In the genomic region with DNA sequence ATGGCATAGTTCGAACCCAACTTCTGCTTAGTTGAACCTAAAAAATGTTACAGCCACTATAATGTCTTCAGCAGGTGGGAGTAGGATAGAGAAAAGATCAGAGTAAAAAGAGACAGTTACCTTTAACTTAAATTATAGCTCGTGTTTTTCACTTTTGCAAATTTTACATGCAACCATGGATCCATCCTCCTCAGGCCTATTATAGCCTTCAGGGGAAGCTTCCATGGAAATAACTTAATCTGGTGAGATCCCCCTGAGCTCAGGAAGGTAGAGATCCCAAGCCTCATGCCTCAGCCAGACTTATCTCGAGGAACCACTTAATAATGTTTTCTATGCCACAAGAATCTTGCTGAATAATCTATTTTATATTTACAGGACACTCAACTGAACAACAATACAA, we compare ENCODE assay signal across 36 cellular contexts.
"Had no signal": no experiment of that assay in that cellular context is flagged by ENCODE, and none has a peak within 500 bp of the region (broad histone marks: within the 10 kb centered on the region; RNA-seq: fewer than 3 reads in every experiment).

No MANE protein-coding gene starts in this region.

- H3K9me3 ChIP-seq: adrenal gland, body of pancreas, breast epithelium had no signal

- H3K4me3 ChIP-seq: adrenal gland, body of pancreas, breast epithelium had no signal

- H3K27me3 ChIP-seq: adrenal gland, body of pancreas, brain microvascular endothelial cell, breast epithelium had no signal

- H3K9me3 Mint-ChIP-seq: activated B cell treated with CpG ODN at 0.5 μM for 24 hours; activated CD4-positive, alpha-beta memory T cell treated with anti-CD3 and anti-CD28 coated beads for 36 hours; activated CD8-positive, alpha-beta T cell treated with anti-CD3 and anti-CD28 coated beads for 36 hours; activated naive CD4-positive, alpha-beta T cell treated with anti-CD3 and anti-CD28 coated beads for 36 hours; activated naive CD4-positive, alpha-beta T cell treated with anti-CD3 and anti-CD28 coated beads, Interleukin-2, amount 50 U/mL, for 72 hours; activated naive CD8-positive, alpha-beta T cell treated with anti-CD3 and anti-CD28 coated beads for 36 hours; activated T-cell treated with anti-CD3 and anti-CD28 coated beads, Interleukin-2, amount 50 U/mL, for 4 hours; activated T-cell treated with anti-CD3 and anti-CD28 coated beads, Interleukin-2, amount 50 U/mL, for 72 hours; activated T-helper 1 cell treated with anti-CD3 and anti-CD28 coated beads, Interleukin-12 subunit alpha, Interleukin-12 subunit beta, Interleukin-2, Interleukin-4 antibody, amounts not matched to agents 30 ng/mL and 10 ng/mL and 1 ng/mL, durations not matched to agents 14 hours and 24 hours and 36 hours; activated T-helper 17 cell treated with anti-CD3 and anti-CD28 coated beads, Interleukin-2, amount 50 U/mL, for 72 hours; T-helper 1 cell treated with Interleukin-12 subunit alpha and Interleukin-12 subunit beta and Interleukin-4 antibody, amounts not matched to agents 30 μg/mL and 1 μg/mL, for 36 hours; T-helper 2 cell treated with Interferon-gamma antibody and Interleukin-4, amounts not matched to agents 5 μg/mL and 100 μg/mL, for 36 hours had no signal

- H3K4me3 Mint-ChIP-seq: activated B cell treated with CpG ODN at 0.5 μM for 24 hours; activated CD4-positive, alpha-beta memory T cell treated with anti-CD3 and anti-CD28 coated beads for 36 hours; activated CD8-positive, alpha-beta T cell treated with anti-CD3 and anti-CD28 coated beads for 36 hours; activated naive CD4-positive, alpha-beta T cell treated with anti-CD3 and anti-CD28 coated beads for 36 hours; activated naive CD8-positive, alpha-beta T cell treated with anti-CD3 and anti-CD28 coated beads for 36 hours; activated T-cell treated with anti-CD3 and anti-CD28 coated beads, Interleukin-2, amount 50 U/mL, for 4 hours; activated T-cell treated with anti-CD3 and anti-CD28 coated beads, Interleukin-2, amount 50 U/mL, for 72 hours; activated T-helper 1 cell treated with anti-CD3 and anti-CD28 coated beads, Interleukin-12 subunit alpha, Interleukin-12 subunit beta, Interleukin-2, Interleukin-4 antibody, amounts not matched to agents 30 ng/mL and 10 ng/mL and 1 ng/mL, durations not matched to agents 14 hours and 24 hours and 36 hours; activated T-helper 17 cell treated with anti-CD3 and anti-CD28 coated beads, Interleukin-2, amount 50 U/mL, for 72 hours; T-helper 1 cell treated with Interleukin-12 subunit alpha and Interleukin-12 subunit beta and Interleukin-4 antibody, amounts not matched to agents 30 μg/mL and 1 μg/mL, for 36 hours; T-helper 2 cell treated with Interferon-gamma antibody and Interleukin-4, amounts not matched to agents 5 μg/mL and 100 μg/mL, for 36 hours had no signal

- H3K4me1 ChIP-seq: adrenal gland, body of pancreas, breast epithelium had no signal

- H3K4me1 Mint-ChIP-seq: activated B cell treated with CpG ODN at 0.5 μM for 24 hours; activated naive CD8-positive, alpha-beta T cell treated with anti-CD3 and anti-CD28 coated beads for 36 hours; activated T-helper 17 cell treated with anti-CD3 and anti-CD28 coated beads, Interleukin-2, amount 50 U/mL, for 72 hours had no signal

- DNase-seq: activated B cell treated with CpG ODN at 0.5 μM for 24 hours; activated CD4-positive, alpha-beta memory T cell treated with anti-CD3 and anti-CD28 coated beads for 36 hours; activated CD4-positive, alpha-beta T cell treated with anti-CD3 and anti-CD28 coated beads for 48 hours; activated CD4-positive, alpha-beta T cell treated with anti-CD3 and anti-CD28 coated beads, Interleukin-2, amount 50 U/mL, for 1 hour; activated CD4-positive, alpha-beta T cell treated with anti-CD3 and anti-CD28 coated beads, Interleukin-2, amount 50 U/mL, for 4 hours; activated CD4-positive, CD25-positive, alpha-beta regulatory T cell treated with anti-CD3 and anti-CD28 coated beads, Interleukin-2, amount 50 U/mL, for 72 hours; activated CD8-positive, alpha-beta memory T cell treated with anti-CD3 and anti-CD28 coated beads, Interleukin-2, amount 50 U/mL, for 4 hours; activated CD8-positive, alpha-beta T cell treated with anti-CD3 and anti-CD28 coated beads for 36 hours; activated effector memory CD4-positive, alpha-beta T cell treated with anti-CD3 and anti-CD28 coated beads, Interleukin-2, amount 50 U/mL, for 16 hours; activated gamma-delta T cell treated with Interleukin-2 at 50 U/mL for 16 hours; activated naive CD4-positive, alpha-beta T cell; activated naive CD4-positive, alpha-beta T cell treated with anti-CD3 and anti-CD28 coated beads for 36 hours; activated naive CD4-positive, alpha-beta T cell treated with anti-CD3 and anti-CD28 coated beads, Interleukin-2, amount 50 U/mL, for 16 hours; activated naive CD8-positive, alpha-beta T cell treated with anti-CD3 and anti-CD28 coated beads for 36 hours; activated T-cell treated with anti-CD3 and anti-CD28 coated beads for 4 hours; activated T-cell treated with anti-CD3 and anti-CD28 coated beads, Interleukin-2, amount 50 U/mL, for 1 hour; activated T-cell treated with anti-CD3 and anti-CD28 coated beads, Interleukin-2, amount 50 U/mL, for 4 hours; activated T-cell treated with anti-CD3 and anti-CD28 coated beads, Interleukin-2, amount 50 U/mL, for 72 hours; adrenal gland; amniotic stem cell; aorta; body of pancreas; brain microvascular endothelial cell; central memory CD4-positive, alpha-beta T cell; T-helper 1 cell; T-helper 2 cell; T-helper 9 cell had no signal

- H3K27ac ChIP-seq: adrenal gland, body of pancreas, brain microvascular endothelial cell, breast epithelium, VCaP had no signal

- FAIRE-seq: astrocyte, TTC549 had no signal

- H3K27me3 Mint-ChIP-seq: activated CD4-positive, alpha-beta memory T cell treated with anti-CD3 and anti-CD28 coated beads for 36 hours had no signal

- H3K36me3 Mint-ChIP-seq: activated CD4-positive, alpha-beta memory T cell treated with anti-CD3 and anti-CD28 coated beads for 36 hours; activated naive CD4-positive, alpha-beta T cell treated with anti-CD3 and anti-CD28 coated beads, Interleukin-2, amount 50 U/mL, for 72 hours; activated naive CD8-positive, alpha-beta T cell treated with anti-CD3 and anti-CD28 coated beads for 36 hours had no signal

- ATAC-seq: activated CD8-positive, alpha-beta T cell treated with anti-CD3 and anti-CD28 coated beads for 36 hours; activated naive CD4-positive, alpha-beta T cell treated with anti-CD3 and anti-CD28 coated beads, Interleukin-2, amount 50 U/mL, for 72 hours; activated T-cell treated with anti-CD3 and anti-CD28 coated beads, Interleukin-2, amount 50 U/mL, for 4 hours; activated T-cell treated with anti-CD3 and anti-CD28 coated beads, Interleukin-2, amount 50 U/mL, for 72 hours; activated T-helper 17 cell treated with anti-CD3 and anti-CD28 coated beads, Interleukin-2, amount 50 U/mL, for 72 hours; body of pancreas had no signal

- H3K36me3 ChIP-seq: adrenal gland, brain microvascular endothelial cell, breast epithelium had no signal

- H3K27ac Mint-ChIP-seq: activated B cell treated with CpG ODN at 0.5 μM for 24 hours; activated CD4-positive, alpha-beta memory T cell treated with anti-CD3 and anti-CD28 coated beads for 36 hours; activated CD8-positive, alpha-beta T cell treated with anti-CD3 and anti-CD28 coated beads for 36 hours; activated naive CD4-positive, alpha-beta T cell treated with anti-CD3 and anti-CD28 coated beads for 36 hours; activated naive CD4-positive, alpha-beta T cell treated with anti-CD3 and anti-CD28 coated beads, Interleukin-2, amount 50 U/mL, for 72 hours; activated naive CD8-positive, alpha-beta T cell treated with anti-CD3 and anti-CD28 coated beads for 36 hours; activated T-cell treated with anti-CD3 and anti-CD28 coated beads, Interleukin-2, amount 50 U/mL, for 72 hours; activated T-helper 1 cell treated with anti-CD3 and anti-CD28 coated beads, Interleukin-12 subunit alpha, Interleukin-12 subunit beta, Interleukin-2, Interleukin-4 antibody, amounts not matched to agents 30 ng/mL and 10 ng/mL and 1 ng/mL, durations not matched to agents 14 hours and 24 hours and 36 hours; activated T-helper 17 cell treated with anti-CD3 and anti-CD28 coated beads, Interleukin-2, amount 50 U/mL, for 72 hours; T-helper 1 cell treated with Interleukin-12 subunit alpha and Interleukin-12 subunit beta and Interleukin-4 antibody, amounts not matched to agents 30 μg/mL and 1 μg/mL, for 36 hours; T-helper 2 cell treated with Interferon-gamma antibody and Interleukin-4, amounts not matched to agents 5 μg/mL and 100 μg/mL, for 36 hours had no signal
